ENCODE assay signal across 27 cellular contexts in the genomic region with DNA sequence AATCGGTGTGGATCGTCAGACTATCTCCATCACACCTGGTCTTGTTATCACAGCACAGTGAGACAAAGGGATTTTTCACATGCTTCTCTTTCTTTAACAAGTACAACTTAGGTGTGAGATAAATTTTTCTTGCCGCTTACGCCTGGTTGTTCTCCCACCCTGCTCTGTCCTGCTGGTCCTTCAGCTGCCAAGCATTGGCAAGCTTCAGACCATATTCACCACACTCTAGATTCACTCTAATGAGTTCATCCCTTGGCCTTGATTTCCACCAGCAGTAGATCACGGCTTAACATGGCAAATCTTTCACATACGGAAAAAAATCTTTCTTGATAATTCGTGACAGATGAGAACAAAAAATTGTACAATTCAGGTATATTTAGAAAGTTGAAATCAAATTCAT. TPM values are rescaled to one million over a fixed set of nuclear protein-coding genes. Genes with fewer than 3 reads are reported as not detected.
"Had no signal": no experiment of that assay in that cellular context is flagged by ENCODE, and none has a peak within 500 bp of the region (broad histone marks: within the 10 kb centered on the region; RNA-seq: fewer than 3 reads in every experiment).

No MANE protein-coding gene starts in this region.

- FAIRE-seq: colon, kidney had no signal

- H3K4me3 Mint-ChIP-seq: memory B cell; mesothelial cell of epicardium; naive B cell; natural killer cell treated with Interleukin-12 subunit alpha and Interleukin-12 subunit beta and Interleukin-15 and Interleukin-18, amount 100 ng/mL, for 72 hours; neural progenitor cell; stimulated activated effector memory CD8-positive, alpha-beta T cell treated with anti-CD3 and anti-CD28 coated beads, Interleukin-12 subunit alpha, Interleukin-12 subunit beta, amount 100 ng/mL, for 72 hours had no signal

- H2AFZ ChIP-seq: hepatocyte, neural progenitor cell, parathyroid adenoma had no signal

- H3K4me2 ChIP-seq: hepatocyte, neural progenitor cell had no signal

- H3K79me2 ChIP-seq: hepatocyte, parathyroid adenoma had no signal

- H3K36me3 ChIP-seq: gastrocnemius medialis, neural progenitor cell, prostate gland, right atrium auricular region, stomach, thyroid gland had no signal

- H3K9ac ChIP-seq: neural progenitor cell, parathyroid adenoma had no signal

- H3K4me1 ChIP-seq: neural progenitor cell, parathyroid adenoma, prostate gland, thyroid gland had no signal

- H3K27ac ChIP-seq: dorsolateral prefrontal cortex, gastrocnemius medialis, heart left ventricle, hepatocyte, neural progenitor cell, parathyroid adenoma, prostate gland, right atrium auricular region, stomach, thyroid gland had no signal

- DNase-seq: dorsolateral prefrontal cortex; effector CD4-positive, alpha-beta T cell; foreskin fibroblast; gastrocnemius medialis; heart left ventricle; kidney; mucosa of descending colon; naive B cell; stimulated activated CD4-positive, alpha-beta T cell treated with anti-CD3 and anti-CD28 coated beads, Interleukin-2, amount 100 ng/mL, for 24 hours; stimulated activated CD4-positive, alpha-beta T cell treated with anti-CD3 and anti-CD28 coated beads, Interleukin-4, amount 100 ng/mL, for 24 hours; stimulated activated naive CD4-positive, alpha-beta T cell treated with Interleukin-2 at 50 U/mL for 16 hours; stomach; thyroid gland; trophoblast cell had no signal

- H3K9me3 Mint-ChIP-seq: memory B cell; mesothelial cell of epicardium; natural killer cell treated with Interleukin-12 subunit alpha and Interleukin-12 subunit beta and Interleukin-15 and Interleukin-18, amount 100 ng/mL, for 72 hours; neural progenitor cell; stimulated activated effector memory CD8-positive, alpha-beta T cell treated with anti-CD3 and anti-CD28 coated beads, Interleukin-12 subunit alpha, Interleukin-12 subunit beta, amount 100 ng/mL, for 72 hours had no signal

- H3K27ac Mint-ChIP-seq: memory B cell; mesothelial cell of epicardium; naive B cell; natural killer cell treated with Interleukin-12 subunit alpha and Interleukin-12 subunit beta and Interleukin-15 and Interleukin-18, amount 100 ng/mL, for 72 hours; neural progenitor cell; stimulated activated effector memory CD8-positive, alpha-beta T cell treated with anti-CD3 and anti-CD28 coated beads, Interleukin-12 subunit alpha, Interleukin-12 subunit beta, amount 100 ng/mL, for 72 hours had no signal

- H3K27me3 ChIP-seq: dorsolateral prefrontal cortex, gastrocnemius medialis, heart left ventricle, hepatocyte, neural progenitor cell, right atrium auricular region, stomach, thyroid gland had no signal

- H3K36me3 Mint-ChIP-seq: memory B cell; mesothelial cell of epicardium; naive B cell; natural killer cell treated with Interleukin-12 subunit alpha and Interleukin-12 subunit beta and Interleukin-15 and Interleukin-18, amount 100 ng/mL, for 72 hours; neural progenitor cell; stimulated activated effector memory CD8-positive, alpha-beta T cell treated with anti-CD3 and anti-CD28 coated beads, Interleukin-12 subunit alpha, Interleukin-12 subunit beta, amount 100 ng/mL, for 72 hours had no signal

- H3K4me1 Mint-ChIP-seq: memory B cell; naive B cell; neural progenitor cell; stimulated activated effector memory CD8-positive, alpha-beta T cell treated with anti-CD3 and anti-CD28 coated beads, Interleukin-12 subunit alpha, Interleukin-12 subunit beta, amount 100 ng/mL, for 72 hours had no signal

- ATAC-seq: gastrocnemius medialis; heart left ventricle; left lobe of liver; mucosa of descending colon; natural killer cell treated with Interleukin-12 subunit alpha and Interleukin-12 subunit beta and Interleukin-15 and Interleukin-18, amount 100 ng/mL, for 72 hours; sciatic nerve; stimulated activated effector memory CD8-positive, alpha-beta T cell treated with anti-CD3 and anti-CD28 coated beads, Interleukin-12 subunit alpha, Interleukin-12 subunit beta, amount 100 ng/mL, for 72 hours had no signal

- H3K4me3 ChIP-seq: dorsolateral prefrontal cortex, gastrocnemius medialis, heart left ventricle, hepatocyte, lung, mucosa of descending colon, neural progenitor cell, prostate gland, right atrium auricular region, stomach, thyroid gland had no signal

- H3K9me3 ChIP-seq: gastrocnemius medialis, heart left ventricle, mucosa of descending colon, prostate gland, right atrium auricular region, stomach, thyroid gland had no signal

RNA-seq across cellular contexts. Expression of a gene that starts 33.5 kb away (rescaled TPM):
- total RNA-seq: natural killer cell treated with Interleukin-12 subunit alpha and Interleukin-12 subunit beta and Interleukin-15 and Interleukin-18, amount 100 ng/mL, for 72 hours had no signal
